8 cellular contexts compared by ENCODE assay signal in the genomic region with DNA sequence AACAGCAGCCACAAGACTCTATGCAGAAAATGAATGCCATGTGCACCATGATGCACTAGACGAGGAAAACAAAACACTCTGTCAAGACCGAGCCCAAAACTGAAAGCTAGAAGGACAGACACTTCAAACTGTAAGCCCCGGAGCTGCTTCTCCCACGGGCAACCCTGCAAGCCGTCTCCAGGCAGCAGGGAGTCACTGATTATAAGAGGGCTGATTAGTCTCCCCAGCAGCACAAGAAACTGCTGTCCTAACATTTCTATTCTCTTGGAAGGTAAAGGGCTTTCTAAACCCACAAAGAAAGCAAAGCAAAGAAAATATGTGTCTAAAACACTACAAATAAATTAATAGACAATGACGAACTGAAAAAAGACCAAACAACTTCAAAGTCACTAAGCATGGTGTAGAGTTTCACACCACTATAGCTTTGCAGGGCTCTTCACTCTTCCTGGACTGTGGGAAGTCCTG. TPM values are rescaled to one million over a fixed set of nuclear protein-coding genes. Genes with fewer than 3 reads are reported as not detected.
A peak's percentile ranks its signal among the peaks of the same experiment; 100 is the strongest.
DNase-seq lines count a peak whose midpoint lies in the region; ATAC-seq, FAIRE-seq and TF ChIP-seq lines count a peak whose summit lies in the region.

No MANE protein-coding gene starts in this region.

- H3K4me3 Mint-ChIP-seq in activated naive CD8-positive, alpha-beta T cell: peak overlapping the region; percentile 69

- H3K4me2 ChIP-seq in A549 (peak overlapping the region; percentile 50), MM.1S (ENCODE audit: low read depth, low read length) (peak overlapping the region; percentile 81)

- no peaks in the 10 kb centered on the region for H3K9me2 ChIP-seq in MM.1S (replicated peaks; ENCODE audit: insufficient read depth, low read length)

- H3K27me3 Mint-ChIP-seq in activated naive CD8-positive, alpha-beta T cell: no peaks in the 10 kb centered on the region

- no peaks in the 10 kb centered on the region for H3K9me3 Mint-ChIP-seq in activated naive CD8-positive, alpha-beta T cell (ENCODE audit: low read depth)

- no peak overlapping the region for H3K4me3 ChIP-seq in A549
- H3K4me3 ChIP-seq in GM06990 (replicated peaks; ENCODE audit: low read depth, low read length): peak overlapping the region; percentile 41
- H3K4me3 ChIP-seq in MM.1S (ENCODE audit: low read length): peak overlapping the region; percentile 60
- no peak overlapping the region for H3K4me3 ChIP-seq in right lobe of liver
- H3K4me3 ChIP-seq in tibial artery: no peak overlapping the region

- FAIRE-seq in A549 (lab: Jason Lieb, UNC): no peak

- peaks cover 83% of the 10 kb centered on the region for H3K79me2 ChIP-seq in MM.1S (ENCODE audit: low read length)

- H3K9me3 ChIP-seq in A549 (no peaks in the 10 kb centered on the region), MM.1S (replicated peaks; ENCODE audit: insufficient read depth, low read length) (no peaks in the 10 kb centered on the region), right lobe of liver (no peaks in the 10 kb centered on the region), tibial artery (no peaks in the 10 kb centered on the region)

- TF ChIP-seq RAD21 in A549 (conservative IDR thresholded peaks at IDR 0.05 in 1 of 2, IDR thresholded peaks at IDR 0.05 in 1 of 2): no peak

- peaks cover 55% of the 10 kb centered on the region for H3K4me1 Mint-ChIP-seq in activated naive CD8-positive, alpha-beta T cell (ENCODE audit: low read depth)

- no peak for DNase-seq in A549 (ENCODE audit: low read depth in 1 of 2, low spot score in 1 of 2)
- no peak for DNase-seq in GM06990 (ENCODE audit: extremely low read depth, insufficient read length)
- peak; percentile 82 for DNase-seq in MM.1S
- DNase-seq in right lobe of liver: peak in 1 of 3 donors; percentile 43
- DNase-seq in tibial artery: peak in 1 of 2 donors; percentile 65
- DNase-seq in posterior vena cava (ENCODE audit: low spot score): no peak
- no peak for DNase-seq in NOMO-1 treated with DMSO at 0.1 percent for 48 hours (lab: John Stamatoyannopoulos, UW; ENCODE audit: unreplicated experiment)

- H3K36me3 ChIP-seq in GM06990 (ENCODE audit: control insufficient read depth, insufficient read depth, low read length) (no peaks in the 10 kb centered on the region), MM.1S (replicated peaks; ENCODE audit: insufficient read depth, low read length) (no peaks in the 10 kb centered on the region), right lobe of liver (no peaks in the 10 kb centered on the region), tibial artery (no peaks in the 10 kb centered on the region)

- POLR2A ChIA-PET in A549 (lab: Yijun Ruan, JAX): no interaction called here

- TF ChIP-seq POLR2A in A549 (IDR thresholded peaks at IDR 0.05; ENCODE audit: low read length) (no peak), right lobe of liver (IDR thresholded peaks at IDR 0.05) (no peak)

- H4K20me1 ChIP-seq in MM.1S (ENCODE audit: insufficient read depth, low read length): no peaks in the 10 kb centered on the region

- H3K27ac ChIP-seq in A549: peak overlapping the region in 1 of 2 experiments; percentile 34; a peak in 3 of 6 replicates
- H3K27ac ChIP-seq in MM.1S (ENCODE audit: low read length): peak overlapping the region; percentile 76
- H3K27ac ChIP-seq in right lobe of liver: peak overlapping the region; percentile 34 to 99 (median 92)
- peak overlapping the region; percentile 81 to 87 for H3K27ac ChIP-seq in tibial artery

- H3K27me3 ChIP-seq in GM06990 (replicated peaks; ENCODE audit: control insufficient read depth, insufficient read depth, low read length) (no peaks in the 10 kb centered on the region), MM.1S (replicated peaks; ENCODE audit: insufficient read depth, low read length) (no peaks in the 10 kb centered on the region), right lobe of liver (no peaks in the 10 kb centered on the region), tibial artery (no peaks in the 10 kb centered on the region)

- intact Hi-C loops in right lobe of liver (cut with DNase I): loop anchor here in 1 of 2 donors (10.0 kb wide), 1 partner anchor 57 kb away; no protein-coding TSS in a partner anchor
- intact Hi-C loops in tibial artery (cut with DNase I; ENCODE audit: low total_unique reads): no loop called here
- intact Hi-C loops in posterior vena cava (cut with DNase I): no loop called here

- peaks cover 48% of the 10 kb centered on the region for H3F3A ChIP-seq in MM.1S (ENCODE audit: insufficient read depth, low read length)

- H3K4me1 ChIP-seq in A549 (peaks cover 35% of the 10 kb centered on the region), MM.1S (ENCODE audit: low read length) (peaks cover 57% of the 10 kb centered on the region), right lobe of liver (peaks cover 0 to 86% (median 33%) of the 10 kb centered on the region in 4 donors), tibial artery (peaks cover 0 to 100% (median 69%) of the 10 kb centered on the region in 4 donors)

- ATAC-seq in A549: peak in 1 of 2 experiments; percentile 60; a peak in 3 of 6 replicates
- peak in 3 of 4 donors; percentile 6 to 16 (median 13) for ATAC-seq in right lobe of liver

- peak overlapping the region; percentile 85 for H3K27ac Mint-ChIP-seq in activated naive CD8-positive, alpha-beta T cell

- TF ChIP-seq CTCF in A549 (IDR thresholded peaks at IDR 0.05): no peak
- no peak for TF ChIP-seq CTCF in GM06990 (IDR thresholded peaks at IDR 0.05; ENCODE audit: insufficient read depth, low read length, poor library complexity, severe bottlenecking)
- no peak for TF ChIP-seq CTCF in MM.1S (IDR thresholded peaks at IDR 0.05; ENCODE audit: low read length)
- TF ChIP-seq CTCF in right lobe of liver (IDR thresholded peaks at IDR 0.05): no peak
- TF ChIP-seq CTCF in tibial artery (IDR thresholded peaks at IDR 0.05): no peak

- TF ChIP-seq EP300 in A549 (IDR thresholded peaks at IDR 0.05): no peak

- H3K9ac ChIP-seq in MM.1S (ENCODE audit: low read length): peak overlapping the region; percentile 44; the same call in 1 of the 2 replicates

- CTCF ChIA-PET in A549 (lab: Yijun Ruan, JAX): interaction anchor here (0.7 to 2.0 kb wide), 5 partner anchors 12 to 96 kb away, joined by 3 to 8 read pairs (median 3); a partner anchor contains a TSS

- H3K36me3 Mint-ChIP-seq in activated naive CD8-positive, alpha-beta T cell: no peaks in the 10 kb centered on the region

- H2AFZ ChIP-seq in MM.1S (ENCODE audit: low read length): peak overlapping the region; percentile 26

- 32% methylated on average over 6 of the region's 6 CpGs for WGBS in A549 (ENCODE audit: missing lambda C conversion rate)
- WGBS in right lobe of liver (ENCODE audit: insufficient coverage, low coverage, low lambda C conversion rate, missing lambda C conversion rate): 0% methylated on average over 6 of the region's 6 CpGs

TF ChIP-seq in A549, 52 proteins besides CTCF, POLR2A, EP300 and RAD21:
- TF ChIP-seq, protein P1, sequence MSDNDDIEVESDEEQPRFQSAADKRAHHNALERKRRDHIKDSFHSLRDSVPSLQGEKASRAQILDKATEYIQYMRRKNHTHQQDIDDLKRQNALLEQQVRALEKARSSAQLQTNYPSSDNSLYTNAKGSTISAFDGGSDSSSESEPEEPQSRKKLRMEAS (IDR thresholded peaks at IDR 0.05): no peak
- TF ChIP-seq NR3C1 (IDR thresholded peaks at IDR 0.05) (no peak), KDM1A (IDR thresholded peaks at IDR 0.05; ENCODE audit: low read depth) (no peak), POLR2AphosphoS2 (conservative IDR thresholded peaks at IDR 0.05; ENCODE audit: low read length) (no peak)
- TF ChIP-seq, protein P2, sequence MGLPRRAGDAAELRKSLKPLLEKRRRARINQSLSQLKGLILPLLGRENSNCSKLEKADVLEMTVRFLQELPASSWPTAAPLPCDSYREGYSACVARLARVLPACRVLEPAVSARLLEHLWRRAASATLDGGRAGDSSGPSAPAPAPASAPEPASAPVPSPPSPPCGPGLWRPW (IDR thresholded peaks at IDR 0.05): no peak

RNA-seq across cellular contexts. Expression of a gene that starts 15.5 kb away (rescaled TPM):
- polyA plus RNA-seq in A549 (2011; rRNA removed) (13.9 and 14.9 TPM in 2 replicates), A549 (2017; fragmentation: RNase III; extraction: RNeasy Plus Mini Kit Qiagen cat#74134 plus additional on column Dnase treatment) (11.4 to 13.6 TPM (median 12.6 TPM) in 3 replicates)
- polyA plus RNA-seq in A549 (2012; cell fraction: cytosol; rRNA removed): 9.4 and 11.8 TPM in 2 replicates
- polyA plus RNA-seq in A549 (2012; cell fraction: nucleus; rRNA removed): 34.3 and 50.0 TPM in 2 replicates
- 18.8 and 19.0 TPM in 2 replicates for polyA minus RNA-seq in A549 (2011; rRNA and poly(A)+ RNA removed)
- total RNA-seq in right lobe of liver (10 to 100 TPM; 23.7 to 81.4 (median 29.6) TPM), posterior vena cava (10 to 100 TPM; 46.5 to 57.9 TPM)

RNA-seq across cellular contexts. Expression of a gene that starts 30.4 kb away (rescaled TPM):
- polyA plus RNA-seq in A549 (2011; rRNA removed) (not detected in 2 replicates), A549 (2017; fragmentation: RNase III; extraction: RNeasy Plus Mini Kit Qiagen cat#74134 plus additional on column Dnase treatment) (not detected in 3 replicates)
- not detected in 2 replicates for polyA plus RNA-seq in A549 (2012; cell fraction: cytosol; rRNA removed)
- polyA plus RNA-seq in A549 (2012; cell fraction: nucleus; rRNA removed): not detected in 2 replicates
- not detected in 2 replicates for polyA minus RNA-seq in A549 (2011; rRNA and poly(A)+ RNA removed)
- total RNA-seq in right lobe of liver (not detected), posterior vena cava (not detected)

Comparison
In these comparisons a context has a peak if more than half of its experiments do, and no peak if none do; other contexts are left out.
1. H3K4me3 ChIP-seq: peak in GM06990 (single experiment) and MM.1S (single experiment); none in A549 (single experiment), right lobe of liver (0 of 3) and tibial artery (0 of 2).